In genomic region chr10:102422586-102423129, GRCh38 we compare ENCODE assay signal across 1 cellular context.
TF ChIP-seq lines count a peak whose summit lies in the region.

No MANE protein-coding gene starts in this region.

TF ChIP-seq in HepG2, 621 proteins besides CTCF, POLR2A, EP300 and RAD21 (continued from another document and continues in another):
- TF ChIP-seq LRRFIP1 (CRISPR knock-in tag; conservative IDR thresholded peaks at IDR 0.05) = 0 out of 2 replicates have a peak, but pooled peaks have one; percentile 40
- peak; percentile 95 for TF ChIP-seq POGK (CRISPR knock-in tag; conservative IDR thresholded peaks at IDR 0.05)
- peak; percentile 58 for TF ChIP-seq PHF20 (CRISPR knock-in tag; IDR thresholded peaks at IDR 0.05)
- no peak for TF ChIP-seq EED (CRISPR knock-in tag; IDR thresholded peaks at IDR 0.05)
- TF ChIP-seq HNRNPUL1 (IDR thresholded peaks at IDR 0.05; ENCODE audit: low read depth, low read length) = no peak
- no peak for TF ChIP-seq THYN1 (CRISPR knock-in tag; IDR thresholded peaks at IDR 0.05; ENCODE audit: borderline replicate concordance, low read depth)
- no peak for TF ChIP-seq ZNF7 (CRISPR knock-in tag; IDR thresholded peaks at IDR 0.05)
- TF ChIP-seq SIN3B (IDR thresholded peaks at IDR 0.05; ENCODE audit: low read length) = no peak
- TF ChIP-seq DR1 (CRISPR knock-in tag; IDR thresholded peaks at IDR 0.05) = peak; percentile 37; the same call in 1 of the 2 replicates
- no peak for TF ChIP-seq SNAPC2 (CRISPR knock-in tag; IDR thresholded peaks at IDR 0.05)
- no peak for TF ChIP-seq HHEX (CRISPR knock-in tag; IDR thresholded peaks at IDR 0.05)
- no peak for TF ChIP-seq SP1 (IDR thresholded peaks at IDR 0.05)
- TF ChIP-seq SP1 (CRISPR knock-in tag; IDR thresholded peaks at IDR 0.05) = peak; percentile 66
- TF ChIP-seq, protein P1, sequence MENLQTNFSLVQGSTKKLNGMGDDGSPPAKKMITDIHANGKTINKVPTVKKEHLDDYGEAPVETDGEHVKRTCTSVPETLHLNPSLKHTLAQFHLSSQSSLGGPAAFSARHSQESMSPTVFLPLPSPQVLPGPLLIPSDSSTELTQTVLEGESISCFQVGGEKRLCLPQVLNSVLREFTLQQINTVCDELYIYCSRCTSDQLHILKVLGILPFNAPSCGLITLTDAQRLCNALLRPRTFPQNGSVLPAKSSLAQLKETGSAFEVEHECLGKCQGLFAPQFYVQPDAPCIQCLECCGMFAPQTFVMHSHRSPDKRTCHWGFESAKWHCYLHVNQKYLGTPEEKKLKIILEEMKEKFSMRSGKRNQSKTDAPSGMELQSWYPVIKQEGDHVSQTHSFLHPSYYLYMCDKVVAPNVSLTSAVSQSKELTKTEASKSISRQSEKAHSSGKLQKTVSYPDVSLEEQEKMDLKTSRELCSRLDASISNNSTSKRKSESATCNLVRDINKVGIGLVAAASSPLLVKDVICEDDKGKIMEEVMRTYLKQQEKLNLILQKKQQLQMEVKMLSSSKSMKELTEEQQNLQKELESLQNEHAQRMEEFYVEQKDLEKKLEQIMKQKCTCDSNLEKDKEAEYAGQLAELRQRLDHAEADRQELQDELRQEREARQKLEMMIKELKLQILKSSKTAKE (CRISPR knock-in tag; IDR thresholded peaks at IDR 0.05; ENCODE audit: borderline replicate concordance) = no peak
- TF ChIP-seq ZNF230 (CRISPR knock-in tag; IDR thresholded peaks at IDR 0.05) = peak; percentile 76; the same call in 1 of the 2 replicates
- TF ChIP-seq DPF2 (CRISPR knock-in tag; IDR thresholded peaks at IDR 0.05; ENCODE audit: borderline replicate concordance, low read depth) = no peak
- TF ChIP-seq NFE2L2 (IDR thresholded peaks at IDR 0.05; ENCODE audit: low read length) = no peak
- TF ChIP-seq, protein P2, sequence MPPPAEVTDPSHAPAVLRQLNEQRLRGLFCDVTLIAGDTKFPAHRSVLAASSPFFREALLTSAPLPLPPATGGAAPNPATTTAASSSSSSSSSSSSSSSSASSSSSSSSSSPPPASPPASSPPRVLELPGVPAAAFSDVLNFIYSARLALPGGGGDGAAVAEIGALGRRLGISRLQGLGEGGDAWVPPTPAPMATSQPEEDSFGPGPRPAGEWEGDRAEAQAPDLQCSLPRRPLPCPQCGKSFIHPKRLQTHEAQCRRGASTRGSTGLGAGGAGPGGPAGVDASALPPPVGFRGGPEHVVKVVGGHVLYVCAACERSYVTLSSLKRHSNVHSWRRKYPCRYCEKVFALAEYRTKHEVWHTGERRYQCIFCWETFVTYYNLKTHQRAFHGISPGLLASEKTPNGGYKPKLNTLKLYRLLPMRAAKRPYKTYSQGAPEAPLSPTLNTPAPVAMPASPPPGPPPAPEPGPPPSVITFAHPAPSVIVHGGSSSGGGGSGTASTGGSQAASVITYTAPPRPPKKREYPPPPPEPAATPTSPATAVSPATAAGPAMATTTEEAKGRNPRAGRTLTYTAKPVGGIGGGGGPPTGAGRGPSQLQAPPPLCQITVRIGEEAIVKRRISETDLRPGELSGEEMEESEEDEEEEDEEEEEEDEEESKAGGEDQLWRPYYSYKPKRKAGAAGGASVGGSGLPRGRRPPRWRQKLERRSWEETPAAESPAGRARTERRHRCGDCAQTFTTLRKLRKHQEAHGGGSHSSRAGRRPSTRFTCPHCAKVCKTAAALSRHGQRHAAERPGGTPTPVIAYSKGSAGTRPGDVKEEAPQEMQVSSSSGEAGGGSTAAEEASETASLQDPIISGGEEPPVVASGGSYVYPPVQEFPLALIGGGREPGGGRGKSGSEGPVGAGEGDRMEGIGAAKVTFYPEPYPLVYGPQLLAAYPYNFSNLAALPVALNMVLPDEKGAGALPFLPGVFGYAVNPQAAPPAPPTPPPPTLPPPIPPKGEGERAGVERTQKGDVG (CRISPR knock-in tag; IDR thresholded peaks at IDR 0.05; ENCODE audit: borderline replicate concordance) = peak; percentile 72; the same call in 1 of the 2 replicates
- TF ChIP-seq, protein P3, sequence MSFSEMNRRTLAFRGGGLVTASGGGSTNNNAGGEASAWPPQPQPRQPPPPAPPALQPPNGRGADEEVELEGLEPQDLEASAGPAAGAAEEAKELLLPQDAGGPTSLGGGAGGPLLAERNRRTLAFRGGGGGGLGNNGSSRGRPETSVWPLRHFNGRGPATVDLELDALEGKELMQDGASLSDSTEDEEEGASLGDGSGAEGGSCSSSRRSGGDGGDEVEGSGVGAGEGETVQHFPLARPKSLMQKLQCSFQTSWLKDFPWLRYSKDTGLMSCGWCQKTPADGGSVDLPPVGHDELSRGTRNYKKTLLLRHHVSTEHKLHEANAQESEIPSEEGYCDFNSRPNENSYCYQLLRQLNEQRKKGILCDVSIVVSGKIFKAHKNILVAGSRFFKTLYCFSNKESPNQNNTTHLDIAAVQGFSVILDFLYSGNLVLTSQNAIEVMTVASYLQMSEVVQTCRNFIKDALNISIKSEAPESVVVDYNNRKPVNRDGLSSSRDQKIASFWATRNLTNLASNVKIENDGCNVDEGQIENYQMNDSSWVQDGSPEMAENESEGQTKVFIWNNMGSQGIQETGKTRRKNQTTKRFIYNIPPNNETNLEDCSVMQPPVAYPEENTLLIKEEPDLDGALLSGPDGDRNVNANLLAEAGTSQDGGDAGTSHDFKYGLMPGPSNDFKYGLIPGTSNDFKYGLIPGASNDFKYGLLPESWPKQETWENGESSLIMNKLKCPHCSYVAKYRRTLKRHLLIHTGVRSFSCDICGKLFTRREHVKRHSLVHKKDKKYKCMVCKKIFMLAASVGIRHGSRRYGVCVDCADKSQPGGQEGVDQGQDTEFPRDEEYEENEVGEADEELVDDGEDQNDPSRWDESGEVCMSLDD (CRISPR knock-in tag; IDR thresholded peaks at IDR 0.05; ENCODE audit: borderline replicate concordance) = no peak; the same call in 1 of the 2 replicates
- no peak for TF ChIP-seq MBNL3 (CRISPR knock-in tag; conservative IDR thresholded peaks at IDR 0.05)
- TF ChIP-seq, protein P4, sequence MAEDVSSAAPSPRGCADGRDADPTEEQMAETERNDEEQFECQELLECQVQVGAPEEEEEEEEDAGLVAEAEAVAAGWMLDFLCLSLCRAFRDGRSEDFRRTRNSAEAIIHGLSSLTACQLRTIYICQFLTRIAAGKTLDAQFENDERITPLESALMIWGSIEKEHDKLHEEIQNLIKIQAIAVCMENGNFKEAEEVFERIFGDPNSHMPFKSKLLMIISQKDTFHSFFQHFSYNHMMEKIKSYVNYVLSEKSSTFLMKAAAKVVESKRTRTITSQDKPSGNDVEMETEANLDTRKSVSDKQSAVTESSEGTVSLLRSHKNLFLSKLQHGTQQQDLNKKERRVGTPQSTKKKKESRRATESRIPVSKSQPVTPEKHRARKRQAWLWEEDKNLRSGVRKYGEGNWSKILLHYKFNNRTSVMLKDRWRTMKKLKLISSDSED (CRISPR knock-in tag; IDR thresholded peaks at IDR 0.05) = no peak
- peak; percentile 80; the same call in 1 of the 2 replicates for TF ChIP-seq RELA (CRISPR knock-in tag; IDR thresholded peaks at IDR 0.05)
- TF ChIP-seq XRCC5 (optimal IDR thresholded peaks at IDR 0.05; ENCODE audit: low read length) = peak; percentile 95
- TF ChIP-seq ZC3H4 (CRISPR knock-in tag; IDR thresholded peaks at IDR 0.05; ENCODE audit: borderline replicate concordance) = 0 out of 2 replicates have a peak, but pooled peaks have one; percentile 55
- TF ChIP-seq ZFP36L1 (CRISPR knock-in tag; IDR thresholded peaks at IDR 0.05) = no peak
- TF ChIP-seq TEF (CRISPR knock-in tag; IDR thresholded peaks at IDR 0.05) = 0 out of 2 replicates have a peak, but pooled peaks have one; percentile 44
- TF ChIP-seq ZNF777 (CRISPR knock-in tag; IDR thresholded peaks at IDR 0.05) = peak; percentile 89
- TF ChIP-seq, protein P5, sequence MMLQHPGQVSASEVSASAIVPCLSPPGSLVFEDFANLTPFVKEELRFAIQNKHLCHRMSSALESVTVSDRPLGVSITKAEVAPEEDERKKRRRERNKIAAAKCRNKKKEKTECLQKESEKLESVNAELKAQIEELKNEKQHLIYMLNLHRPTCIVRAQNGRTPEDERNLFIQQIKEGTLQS (CRISPR knock-in tag; IDR thresholded peaks at IDR 0.05) = peak; percentile 56
- TF ChIP-seq, protein P6, sequence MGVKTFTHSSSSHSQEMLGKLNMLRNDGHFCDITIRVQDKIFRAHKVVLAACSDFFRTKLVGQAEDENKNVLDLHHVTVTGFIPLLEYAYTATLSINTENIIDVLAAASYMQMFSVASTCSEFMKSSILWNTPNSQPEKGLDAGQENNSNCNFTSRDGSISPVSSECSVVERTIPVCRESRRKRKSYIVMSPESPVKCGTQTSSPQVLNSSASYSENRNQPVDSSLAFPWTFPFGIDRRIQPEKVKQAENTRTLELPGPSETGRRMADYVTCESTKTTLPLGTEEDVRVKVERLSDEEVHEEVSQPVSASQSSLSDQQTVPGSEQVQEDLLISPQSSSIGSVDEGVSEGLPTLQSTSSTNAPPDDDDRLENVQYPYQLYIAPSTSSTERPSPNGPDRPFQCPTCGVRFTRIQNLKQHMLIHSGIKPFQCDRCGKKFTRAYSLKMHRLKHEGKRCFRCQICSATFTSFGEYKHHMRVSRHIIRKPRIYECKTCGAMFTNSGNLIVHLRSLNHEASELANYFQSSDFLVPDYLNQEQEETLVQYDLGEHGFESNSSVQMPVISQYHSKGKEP (CRISPR knock-in tag; IDR thresholded peaks at IDR 0.05) = peak; percentile 68; the same call in 1 of the 2 replicates
- TF ChIP-seq ZNF724P (CRISPR knock-in tag; IDR thresholded peaks at IDR 0.05; ENCODE audit: borderline replicate concordance) = peak; percentile 82; the same call in 1 of the 2 replicates
- no peak; the same call in 1 of the 2 replicates for TF ChIP-seq CAMTA2 (CRISPR knock-in tag; IDR thresholded peaks at IDR 0.05; ENCODE audit: borderline replicate concordance)
- TF ChIP-seq, protein P7, sequence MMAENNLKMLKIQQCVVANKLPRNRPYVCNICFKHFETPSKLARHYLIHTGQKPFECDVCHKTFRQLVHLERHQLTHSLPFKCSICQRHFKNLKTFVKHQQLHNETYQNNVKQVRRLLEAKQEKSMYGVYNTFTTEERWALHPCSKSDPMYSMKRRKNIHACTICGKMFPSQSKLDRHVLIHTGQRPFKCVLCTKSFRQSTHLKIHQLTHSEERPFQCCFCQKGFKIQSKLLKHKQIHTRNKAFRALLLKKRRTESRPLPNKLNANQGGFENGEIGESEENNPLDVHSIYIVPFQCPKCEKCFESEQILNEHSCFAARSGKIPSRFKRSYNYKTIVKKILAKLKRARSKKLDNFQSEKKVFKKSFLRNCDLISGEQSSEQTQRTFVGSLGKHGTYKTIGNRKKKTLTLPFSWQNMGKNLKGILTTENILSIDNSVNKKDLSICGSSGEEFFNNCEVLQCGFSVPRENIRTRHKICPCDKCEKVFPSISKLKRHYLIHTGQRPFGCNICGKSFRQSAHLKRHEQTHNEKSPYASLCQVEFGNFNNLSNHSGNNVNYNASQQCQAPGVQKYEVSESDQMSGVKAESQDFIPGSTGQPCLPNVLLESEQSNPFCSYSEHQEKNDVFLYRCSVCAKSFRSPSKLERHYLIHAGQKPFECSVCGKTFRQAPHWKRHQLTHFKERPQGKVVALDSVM (CRISPR knock-in tag; IDR thresholded peaks at IDR 0.05) = peak; percentile 79; the same call in 1 of the 2 replicates
- TF ChIP-seq MEF2D (CRISPR knock-in tag; IDR thresholded peaks at IDR 0.05) = peak; percentile 84
- peak; percentile 64; the same call in 1 of the 2 replicates for TF ChIP-seq ZKSCAN5 (CRISPR knock-in tag; IDR thresholded peaks at IDR 0.05)
- TF ChIP-seq ZNF550 (CRISPR knock-in tag; IDR thresholded peaks at IDR 0.05; ENCODE audit: borderline replicate concordance) = 0 out of 2 replicates have a peak, but pooled peaks have one; percentile 16
- TF ChIP-seq ZSCAN9 (CRISPR knock-in tag; IDR thresholded peaks at IDR 0.05; ENCODE audit: borderline replicate concordance) = peak; percentile 24; the same call in 1 of the 2 replicates
- TF ChIP-seq ZBTB3 (CRISPR knock-in tag; IDR thresholded peaks at IDR 0.05; ENCODE audit: borderline replicate concordance, low read depth) = no peak
- TF ChIP-seq KAT7 (CRISPR knock-in tag; IDR thresholded peaks at IDR 0.05; ENCODE audit: borderline replicate concordance) = peak; percentile 73; the same call in 1 of the 2 replicates
- TF ChIP-seq ZNF841 (CRISPR knock-in tag; IDR thresholded peaks at IDR 0.05; ENCODE audit: borderline replicate concordance) = no peak
- no peak for TF ChIP-seq NAIF1 (CRISPR knock-in tag; IDR thresholded peaks at IDR 0.05; ENCODE audit: borderline replicate concordance)
- no peak; the same call in 1 of the 2 replicates for TF ChIP-seq ZNF558 (CRISPR knock-in tag; IDR thresholded peaks at IDR 0.05; ENCODE audit: borderline replicate concordance)
